Comparison of ENCODE assay signal across 11 cellular contexts in the genomic region with DNA sequence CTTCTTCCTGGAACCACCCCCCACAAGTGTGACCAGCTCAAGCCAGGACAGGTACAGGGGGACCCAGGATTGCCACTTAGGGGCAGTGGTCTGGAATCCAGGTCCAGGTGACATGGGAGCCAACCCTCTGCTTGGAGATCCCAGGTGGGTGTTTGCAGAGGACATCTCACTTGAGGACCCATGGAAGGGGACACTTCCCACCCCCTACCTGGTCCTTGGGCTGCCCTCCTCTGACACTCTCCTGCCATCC.
DNase-seq lines count a peak whose midpoint lies in the region; ATAC-seq, FAIRE-seq and TF ChIP-seq lines count a peak whose summit lies in the region.
"Had no signal": no experiment of that assay in that cellular context is flagged by ENCODE, and none has a peak within 500 bp of the region (broad histone marks: within the 10 kb centered on the region; RNA-seq: fewer than 3 reads in every experiment).

No MANE protein-coding gene starts in this region.

- no peak overlapping the region for H3K9ac ChIP-seq in MM.1S (ENCODE audit: low read length)

- H3K9me2 ChIP-seq in MM.1S (replicated peaks; ENCODE audit: insufficient read depth, low read length): no peaks in the 10 kb centered on the region

- no peak for FAIRE-seq in pancreas (lab: Jason Lieb, UNC)

- H3K27ac ChIP-seq in heart right ventricle (peak overlapping the region in 8 of 10 donors; percentile 73 to 93 (median 88)), right cardiac atrium (ENCODE audit: low read length) (no peak overlapping the region), pancreas (peak overlapping the region; percentile 85 to 94 (median 90)), MM.1S (ENCODE audit: low read length) (no peak overlapping the region)
- H3K27ac ChIP-seq: SK-N-MC had no signal

- intact Hi-C loops in heart right ventricle (cut with DNase I): no loop called here
- intact Hi-C loops in right cardiac atrium (cut with DNase I): no loop called here
- intact Hi-C loops in pancreas (cut with DNase I): no loop called here

- H3K36me3 ChIP-seq in heart right ventricle: no peaks in the 10 kb centered on the region
- no peaks in the 10 kb centered on the region for H3K36me3 ChIP-seq in pancreas
- no peaks in the 10 kb centered on the region for H3K36me3 ChIP-seq in MM.1S (replicated peaks; ENCODE audit: insufficient read depth, low read length)

- no peaks in the 10 kb centered on the region for H3F3A ChIP-seq in MM.1S (ENCODE audit: insufficient read depth, low read length)

- peak in 1 of 8 donors; percentile 9 for ATAC-seq in heart right ventricle
- ATAC-seq in right cardiac atrium: no peak
- no peak for ATAC-seq in pancreas

- H3K4me3 ChIP-seq in heart right ventricle (no peak overlapping the region), right cardiac atrium (ENCODE audit: low read length) (no peak overlapping the region), epithelial cell of esophagus (ENCODE audit: low read length) (peak overlapping the region; percentile 23), pancreas (no peak overlapping the region), MM.1S (ENCODE audit: low read length) (no peak overlapping the region)
- H3K4me3 ChIP-seq: SK-N-MC had no signal

- no peak overlapping the region for H2AFZ ChIP-seq in MM.1S (ENCODE audit: low read length)

- H3K4me1 ChIP-seq in heart right ventricle (peaks cover 14 to 69% (median 32%) of the 10 kb centered on the region in 9 donors), right cardiac atrium (ENCODE audit: control insufficient read depth, insufficient read depth, low read length) (peaks cover 17% of the 10 kb centered on the region), pancreas (peaks cover 38 to 51% (median 40%) of the 10 kb centered on the region in 3 donors), MM.1S (ENCODE audit: low read length) (no peaks in the 10 kb centered on the region)

- no peaks in the 10 kb centered on the region for H4K20me1 ChIP-seq in MM.1S (ENCODE audit: insufficient read depth, low read length)

- peaks cover 13% of the 10 kb centered on the region for H3K79me2 ChIP-seq in MM.1S (ENCODE audit: low read length)

- TF ChIP-seq CTCF in heart right ventricle (IDR thresholded peaks at IDR 0.05) (no peak), epithelial cell of esophagus (IDR thresholded peaks at IDR 0.05; ENCODE audit: insufficient read depth, low read depth, low read length, missing control alignments) (no peak), pancreas (IDR thresholded peaks at IDR 0.05) (no peak), MM.1S (IDR thresholded peaks at IDR 0.05; ENCODE audit: low read length) (no peak)

- no peaks in the 10 kb centered on the region for H3K9me3 ChIP-seq in heart right ventricle
- H3K9me3 ChIP-seq in right cardiac atrium (ENCODE audit: control insufficient read depth, low read length): no peaks in the 10 kb centered on the region
- no peaks in the 10 kb centered on the region for H3K9me3 ChIP-seq in pancreas
- H3K9me3 ChIP-seq in MM.1S (replicated peaks; ENCODE audit: insufficient read depth, low read length): no peaks in the 10 kb centered on the region

- peaks cover 0 to 23% (median 16%) of the 10 kb centered on the region in 7 donors for H3K27me3 ChIP-seq in heart right ventricle
- H3K27me3 ChIP-seq in right cardiac atrium (ENCODE audit: control insufficient read depth, insufficient read depth): no peaks in the 10 kb centered on the region
- no peaks in the 10 kb centered on the region for H3K27me3 ChIP-seq in pancreas
- 0 out of 2 replicates have a peak, but pooled peaks cover 2% of the 10 kb centered on the region for H3K27me3 ChIP-seq in MM.1S (replicated peaks; ENCODE audit: insufficient read depth, low read length)

- no peak for DNase-seq in heart right ventricle
- no peak for DNase-seq in right cardiac atrium
- no peak for DNase-seq in epithelial cell of esophagus (ENCODE audit: low read depth)
- no peak for DNase-seq in pancreas
- no peak for DNase-seq in germinal center (ENCODE audit: low spot score)
- no peak for DNase-seq in T1000 (lab: John Stamatoyannopoulos, UW)
- no peak for DNase-seq in MM.1S
- DNase-seq in activated naive CD4-positive, alpha-beta T cell (lab: John Stamatoyannopoulos, UW): no peak
- DNase-seq: effector memory CD4-positive, alpha-beta T cell; NCI-H774 had no signal

- no peak overlapping the region for H3K4me2 ChIP-seq in MM.1S (ENCODE audit: low read depth, low read length)

Comparison
In these comparisons a context has a peak if more than half of its experiments do, and no peak if none do; other contexts are left out.
1. H3K27ac ChIP-seq: peak in heart right ventricle (8 of 10) and pancreas (4 of 4); none in right cardiac atrium (single experiment) and MM.1S (single experiment).